ENCODE assay signal across 8 cellular contexts in the genomic region with DNA sequence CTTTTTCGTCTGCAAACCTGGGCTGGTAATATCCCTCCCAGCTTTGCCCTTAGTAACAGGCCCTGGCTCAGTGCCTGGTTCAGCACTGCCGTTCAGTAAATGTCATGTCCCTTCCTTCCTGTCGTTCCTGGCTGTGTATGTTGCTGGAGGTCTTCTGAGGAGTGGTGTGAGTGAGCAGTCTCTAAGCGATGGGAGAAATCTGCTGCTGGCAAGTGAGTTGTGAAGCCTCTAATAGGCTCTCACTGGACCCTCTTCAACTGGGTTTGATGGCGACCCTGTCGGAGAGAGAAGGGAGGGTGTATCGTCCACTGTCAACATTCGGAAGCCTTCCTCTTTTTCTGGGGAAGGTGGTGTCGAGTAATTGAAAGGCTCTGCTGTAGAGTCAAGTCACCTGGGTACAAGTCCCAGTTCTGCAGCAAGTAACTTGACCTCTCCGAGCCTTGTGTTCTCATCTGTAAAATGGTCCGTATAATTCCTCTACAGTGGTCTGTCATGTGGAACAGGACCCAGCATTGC.
DNase-seq lines count a peak whose midpoint lies in the region; ATAC-seq and TF ChIP-seq lines count a peak whose summit lies in the region.

No MANE protein-coding gene starts in this region.

- no peak for TF ChIP-seq POLR2A in esophagus squamous epithelium (IDR thresholded peaks at IDR 0.05)

- H3K36me3 ChIP-seq in esophagus squamous epithelium = no peaks in the 10 kb centered on the region

- H3K9me3 Mint-ChIP-seq in natural killer cell = no peaks in the 10 kb centered on the region

- peak overlapping the region; percentile 80 to 94 for H3K27ac Mint-ChIP-seq in natural killer cell

- no peaks in the 10 kb centered on the region for H3K9me3 ChIP-seq in esophagus squamous epithelium

- H3K4me3 ChIP-seq in esophagus squamous epithelium = peak overlapping the region; percentile 62 to 82 (median 72)

- WGBS in esophagus squamous epithelium, 2 donors = 27 to 36% methylated on average over 9 to 11 of the region's 11 CpGs

- no peaks in the 10 kb centered on the region for H3K36me3 Mint-ChIP-seq in natural killer cell

- intact Hi-C loops in esophagus squamous epithelium (cut with DNase I) = loop anchor here (10.0 kb wide), 1 partner anchor 84 kb away; a partner anchor contains a TSS
- intact Hi-C loops in natural killer cell (cut with micrococcal nuclease) = no loop called here

- H3K27me3 ChIP-seq in esophagus squamous epithelium = peaks cover 0 to 6% (median 0%) of the 10 kb centered on the region in 4 donors

- DNase-seq in DMS 273 (lab: John Stamatoyannopoulos, UW; ENCODE audit: unreplicated experiment) (peak; percentile 25), DMS 273 treated with DMSO at 0.1 percent for 48 hours (lab: John Stamatoyannopoulos, UW) (no peak), esophagus squamous epithelium (lab: John Stamatoyannopoulos, UW) (no peak), natural killer cell (no peak), cerebellar nuclear complex (lab: John Stamatoyannopoulos, UW) (no peak)
- DNase-seq in activated CD4-positive, alpha-beta T cell treated with anti-CD3 and anti-CD28 coated beads, Interleukin-2, amount 50 U/mL, for 48 hours = peak; percentile 4 to 5

- ATAC-seq in HG03457 (IDR thresholded peaks at IDR 0.05; ENCODE audit: unreplicated experiment) (peak; percentile 9), natural killer cell (peak in 1 of 3 donors; percentile 1), GM18520 (IDR thresholded peaks at IDR 0.05; ENCODE audit: unreplicated experiment) (no peak)

- H3K27ac ChIP-seq in esophagus squamous epithelium = peak overlapping the region; percentile 85 to 92 (median 90)

- TF ChIP-seq CTCF in esophagus squamous epithelium (IDR thresholded peaks at IDR 0.05) (no peak), natural killer cell (IDR thresholded peaks at IDR 0.05) (no peak)

- H3K4me3 Mint-ChIP-seq in natural killer cell = peak overlapping the region; percentile 95

- H3K4me1 Mint-ChIP-seq in natural killer cell = peaks cover 21 to 22% of the 10 kb centered on the region in 2 donors

- peaks cover 0 to 20% (median 8%) of the 10 kb centered on the region in 3 donors for H3K4me1 ChIP-seq in esophagus squamous epithelium

- no peaks in the 10 kb centered on the region for H3K27me3 Mint-ChIP-seq in natural killer cell (ENCODE audit: low read depth in 2 of 2)

Comparison
In these comparisons a context has a peak if more than half of its experiments do, and no peak if none do; other contexts are left out.
1. DNase-seq: peak in DMS 273 (single experiment) and activated CD4-positive, alpha-beta T cell treated with anti-CD3 and anti-CD28 coated beads, Interleukin-2, amount 50 U/mL, for 48 hours (2 of 2); none in DMS 273 treated with DMSO at 0.1 percent for 48 hours (single experiment), esophagus squamous epithelium (single experiment), natural killer cell (single experiment) and cerebellar nuclear complex (0 of 2).